ENCODE assay signal across 8 cellular contexts in genomic region chr1:193121616-193122593, GRCh38. TPM values are rescaled to one million over a fixed set of nuclear protein-coding genes. Genes with fewer than 3 reads are reported as not detected.
DNase-seq lines count a peak whose midpoint lies in the region; ATAC-seq, FAIRE-seq and TF ChIP-seq lines count a peak whose summit lies in the region.

TSS of gene CDC73 (plus strand) at chr1:193122031. CDS start at chr1:193122201, 170 bp downstream.

- TF ChIP-seq CTCF in keratinocyte (optimal IDR thresholded peaks at IDR 0.05 in 1 of 3, IDR thresholded peaks at IDR 0.05 in 1 of 3, conservative IDR thresholded peaks at IDR 0.05 in 1 of 3; ENCODE audit: extremely low read depth in 1 of 3, insufficient read depth in 2 of 3, low read length in 3 of 3) = peak; percentile 68 to 94 (median 92)

- peak within 1 kb of the TSS; percentile 99 for H2AFZ ChIP-seq in keratinocyte (ENCODE audit: control insufficient read depth, low read length)

- peak within 1 kb of the TSS; percentile 74 to 91 (median 86) for H3K4me3 ChIP-seq in keratinocyte (ENCODE audit: control insufficient read depth in 2 of 3, extremely low read depth in 1 of 3, insufficient read depth in 2 of 3, low read depth in 1 of 3, low read length in 3 of 3)

- H3K4me1 ChIP-seq in keratinocyte (ENCODE audit: control insufficient read depth, extremely low read depth, insufficient read depth, low read length) = peaks cover 13% of the 10 kb centered on the region

- peak within 1 kb of the TSS; percentile 94 for H3K27ac ChIP-seq in keratinocyte (ENCODE audit: control insufficient read depth, insufficient read depth, low read length)

- dilution Hi-C loops in keratinocyte (cut with MboI; ENCODE audit: extremely low pct_ligation_motif_present, low sequenced_read_pairs) = no loop called here

- no peaks in the 10 kb centered on the region for H3K36me3 ChIP-seq in keratinocyte (ENCODE audit: control insufficient read depth in 2 of 2, extremely low read depth in 1 of 2, insufficient read depth in 2 of 2, low read length in 2 of 2)

- peak; percentile 90 for ATAC-seq in GM19025 (IDR thresholded peaks at IDR 0.05; ENCODE audit: low read depth, unreplicated experiment)
- ATAC-seq in HG03342 (IDR thresholded peaks at IDR 0.05; ENCODE audit: unreplicated experiment) = peak; percentile 94

- H4K20me1 ChIP-seq in keratinocyte (ENCODE audit: control insufficient read depth, extremely low read depth, insufficient read depth, low read length) = no peaks in the 10 kb centered on the region

- peak; percentile 97 for DNase-seq in AG20443 (ENCODE audit: low spot score)
- DNase-seq in NCI-H345 treated with DMSO at 0.1 percent for 48 hours (lab: John Stamatoyannopoulos, UW; ENCODE audit: unreplicated experiment) = peak; percentile 83
- DNase-seq in activated CD4-positive, CD25-positive, alpha-beta regulatory T cell (lab: John Stamatoyannopoulos, UW) = peak; percentile 98 to 99 (median 99)
- DNase-seq in central memory CD4-positive, alpha-beta T cell = peak; percentile 99
- DNase-seq in keratinocyte (ENCODE audit: low read depth, low spot score) = peak; percentile 64
- DNase-seq in stimulated activated CD4-positive, alpha-beta T cell treated with anti-CD3 and anti-CD28 coated beads, Interleukin-15, amount 100 ng/mL, for 1 hour (ENCODE audit: low read depth in 1 of 2, low spot score in 1 of 2) = peak; percentile 98 to 100

- H3K9me1 ChIP-seq in keratinocyte (ENCODE audit: control insufficient read depth, extremely low read depth, insufficient read depth, low read length) = no peaks in the 10 kb centered on the region

- H3K79me2 ChIP-seq in keratinocyte (ENCODE audit: control insufficient read depth, insufficient read depth, low read length) = peaks cover 44% of the 10 kb centered on the region

- FAIRE-seq in keratinocyte (lab: Jason Lieb, UNC) = peak; percentile 32

- H3K9ac ChIP-seq in keratinocyte (ENCODE audit: control insufficient read depth, extremely low read depth, insufficient read depth, low read length) = peak within 1 kb of the TSS; percentile 96

- no peaks in the 10 kb centered on the region for H3K9me3 ChIP-seq in keratinocyte (ENCODE audit: control insufficient read depth, low read depth, low read length)

- no peaks in the 10 kb centered on the region for H3K27me3 ChIP-seq in keratinocyte (ENCODE audit: control insufficient read depth, extremely low read depth, insufficient read depth, low read length)

- H3K4me2 ChIP-seq in keratinocyte (ENCODE audit: control insufficient read depth, extremely low read depth, insufficient read depth, low read depth, low read length) = peak within 1 kb of the TSS; percentile 79

RNA-seq across cellular contexts. Expression of gene CDC73, which starts in this region (rescaled TPM):
- 27.2 to 45.3 TPM (median 42.1 TPM) in 3 replicates for polyA plus RNA-seq in keratinocyte
- 54.4 TPM for polyA plus RNA-seq in keratinocyte (2011; ENCODE audit: low read depth)
- 30.4 and 52.7 TPM in 2 replicates for polyA plus RNA-seq in keratinocyte (2011; cell fraction: cytosol; rRNA removed)
- 30.3 and 51.8 TPM in 2 replicates for polyA plus RNA-seq in keratinocyte (2011; cell fraction: nucleus; rRNA removed)
- 26.9 and 34.9 TPM in 2 replicates for polyA plus RNA-seq in keratinocyte (2012; ENCODE audit: low replicate concordance)
- 7.9 to 72.8 TPM (median 25.4 TPM) in 3 replicates for polyA minus RNA-seq in keratinocyte
- polyA minus RNA-seq in keratinocyte (2011; cell fraction: cytosol; rRNA and poly(A)+ RNA removed) = 35.9 TPM
- 23.4 and 50.7 TPM in 2 replicates for polyA minus RNA-seq in keratinocyte (2011; cell fraction: nucleus; rRNA and poly(A)+ RNA removed)

Comparison
In these comparisons a context has a peak if more than half of its experiments do, and no peak if none do; other contexts are left out.
1. Peak in every context shown above with its lines: DNase-seq, ATAC-seq, H3K4me3 ChIP-seq and H3K27ac ChIP-seq.